In the genomic region with DNA sequence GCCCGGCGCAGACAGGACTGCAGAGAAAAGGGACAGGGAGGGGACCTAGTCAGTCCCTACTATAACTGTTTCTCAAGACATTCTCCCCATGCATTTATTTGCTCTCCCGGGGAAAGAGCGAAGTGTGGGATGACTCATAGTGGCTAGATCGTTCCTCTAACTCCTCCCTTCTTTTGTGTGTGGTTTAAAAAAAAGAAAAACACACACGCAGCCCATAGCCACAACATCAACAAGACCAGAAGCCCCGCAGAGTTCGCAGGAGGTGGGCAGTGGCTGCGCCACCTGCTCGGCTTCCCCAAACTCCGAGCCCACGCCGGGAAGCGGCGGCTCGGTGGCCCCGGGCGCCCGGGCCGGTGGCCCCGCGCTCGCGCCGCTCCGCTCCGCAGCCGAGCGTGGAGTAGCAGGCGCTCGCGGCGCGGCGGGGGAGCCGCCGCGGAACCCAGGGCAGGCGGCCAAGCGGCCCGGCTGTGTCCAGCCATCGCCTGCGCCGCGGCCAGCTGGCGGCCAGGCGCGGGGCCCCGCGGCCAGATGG, we compare ENCODE assay signal across 2 cellular contexts.
A peak's percentile ranks its signal among the peaks of the same experiment; 100 is the strongest.
TF ChIP-seq lines count a peak whose summit lies in the region.

No MANE protein-coding gene starts in this region.

TF ChIP-seq in Ishikawa, 13 proteins besides CTCF, POLR2A, EP300 and RAD21:
- TF ChIP-seq, protein P1, sequence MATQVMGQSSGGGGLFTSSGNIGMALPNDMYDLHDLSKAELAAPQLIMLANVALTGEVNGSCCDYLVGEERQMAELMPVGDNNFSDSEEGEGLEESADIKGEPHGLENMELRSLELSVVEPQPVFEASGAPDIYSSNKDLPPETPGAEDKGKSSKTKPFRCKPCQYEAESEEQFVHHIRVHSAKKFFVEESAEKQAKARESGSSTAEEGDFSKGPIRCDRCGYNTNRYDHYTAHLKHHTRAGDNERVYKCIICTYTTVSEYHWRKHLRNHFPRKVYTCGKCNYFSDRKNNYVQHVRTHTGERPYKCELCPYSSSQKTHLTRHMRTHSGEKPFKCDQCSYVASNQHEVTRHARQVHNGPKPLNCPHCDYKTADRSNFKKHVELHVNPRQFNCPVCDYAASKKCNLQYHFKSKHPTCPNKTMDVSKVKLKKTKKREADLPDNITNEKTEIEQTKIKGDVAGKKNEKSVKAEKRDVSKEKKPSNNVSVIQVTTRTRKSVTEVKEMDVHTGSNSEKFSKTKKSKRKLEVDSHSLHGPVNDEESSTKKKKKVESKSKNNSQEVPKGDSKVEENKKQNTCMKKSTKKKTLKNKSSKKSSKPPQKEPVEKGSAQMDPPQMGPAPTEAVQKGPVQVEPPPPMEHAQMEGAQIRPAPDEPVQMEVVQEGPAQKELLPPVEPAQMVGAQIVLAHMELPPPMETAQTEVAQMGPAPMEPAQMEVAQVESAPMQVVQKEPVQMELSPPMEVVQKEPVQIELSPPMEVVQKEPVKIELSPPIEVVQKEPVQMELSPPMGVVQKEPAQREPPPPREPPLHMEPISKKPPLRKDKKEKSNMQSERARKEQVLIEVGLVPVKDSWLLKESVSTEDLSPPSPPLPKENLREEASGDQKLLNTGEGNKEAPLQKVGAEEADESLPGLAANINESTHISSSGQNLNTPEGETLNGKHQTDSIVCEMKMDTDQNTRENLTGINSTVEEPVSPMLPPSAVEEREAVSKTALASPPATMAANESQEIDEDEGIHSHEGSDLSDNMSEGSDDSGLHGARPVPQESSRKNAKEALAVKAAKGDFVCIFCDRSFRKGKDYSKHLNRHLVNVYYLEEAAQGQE (IDR thresholded peaks at IDR 0.05; ENCODE audit: low read depth): no peak
- TF ChIP-seq YY1 (IDR thresholded peaks at IDR 0.05; ENCODE audit: low read depth): no peak
- peak; percentile 9; the same call in 1 of the 2 replicates for TF ChIP-seq TEAD4 (IDR thresholded peaks at IDR 0.05)
- TF ChIP-seq TCF12 (IDR thresholded peaks at IDR 0.05; ENCODE audit: low read depth): peak; percentile 64; the same call in 1 of the 2 replicates
- no peak for TF ChIP-seq ZBTB7A (IDR thresholded peaks at IDR 0.05; ENCODE audit: low read depth)

TF ChIP-seq in K562, 482 proteins besides CTCF, POLR2A, EP300 and RAD21 (continued from another document and continues in another):
- TF ChIP-seq, protein P2, sequence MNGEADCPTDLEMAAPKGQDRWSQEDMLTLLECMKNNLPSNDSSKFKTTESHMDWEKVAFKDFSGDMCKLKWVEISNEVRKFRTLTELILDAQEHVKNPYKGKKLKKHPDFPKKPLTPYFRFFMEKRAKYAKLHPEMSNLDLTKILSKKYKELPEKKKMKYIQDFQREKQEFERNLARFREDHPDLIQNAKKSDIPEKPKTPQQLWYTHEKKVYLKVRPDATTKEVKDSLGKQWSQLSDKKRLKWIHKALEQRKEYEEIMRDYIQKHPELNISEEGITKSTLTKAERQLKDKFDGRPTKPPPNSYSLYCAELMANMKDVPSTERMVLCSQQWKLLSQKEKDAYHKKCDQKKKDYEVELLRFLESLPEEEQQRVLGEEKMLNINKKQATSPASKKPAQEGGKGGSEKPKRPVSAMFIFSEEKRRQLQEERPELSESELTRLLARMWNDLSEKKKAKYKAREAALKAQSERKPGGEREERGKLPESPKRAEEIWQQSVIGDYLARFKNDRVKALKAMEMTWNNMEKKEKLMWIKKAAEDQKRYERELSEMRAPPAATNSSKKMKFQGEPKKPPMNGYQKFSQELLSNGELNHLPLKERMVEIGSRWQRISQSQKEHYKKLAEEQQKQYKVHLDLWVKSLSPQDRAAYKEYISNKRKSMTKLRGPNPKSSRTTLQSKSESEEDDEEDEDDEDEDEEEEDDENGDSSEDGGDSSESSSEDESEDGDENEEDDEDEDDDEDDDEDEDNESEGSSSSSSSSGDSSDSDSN (IDR thresholded peaks at IDR 0.05; ENCODE audit: borderline replicate concordance in 1 of 2, low read depth in 2 of 2, low read length in 2 of 2): 0 out of 4 replicates have a peak, but pooled peaks of 1 of the 2 experiments have one; percentile 17
- TF ChIP-seq POLR2B (IDR thresholded peaks at IDR 0.05; ENCODE audit: low read depth, partially characterized antibody) (no peak), BCL6 (CRISPR knock-in tag; IDR thresholded peaks at IDR 0.05) (no peak), NCOA1 (IDR thresholded peaks at IDR 0.05; ENCODE audit: low read depth) (no peak), HDAC1 (IDR thresholded peaks at IDR 0.05) (0 out of 4 replicates have a peak, but pooled peaks of 1 of the 2 experiments have one; percentile 31), JUND (IDR thresholded peaks at IDR 0.05; ENCODE audit: borderline replicate concordance, low read depth, low read length) (peak; percentile 83), JUND (tag; IDR thresholded peaks at IDR 0.05; ENCODE audit: borderline replicate concordance, low read depth, low read length) (peak; percentile 54; the same call in 1 of the 3 replicates), KLF10 (CRISPR knock-in tag; IDR thresholded peaks at IDR 0.05) (no peak), TAF9B (IDR thresholded peaks at IDR 0.05; ENCODE audit: partially characterized antibody) (no peak), BRF2 (IDR thresholded peaks at IDR 0.05; ENCODE audit: borderline replicate concordance, insufficient read depth, insufficient read length) (no peak), HNRNPLL (IDR thresholded peaks at IDR 0.05; ENCODE audit: low read depth, low read length, poor library complexity, severe bottlenecking) (peak; percentile 70), KAT7 (CRISPR knock-in tag; IDR thresholded peaks at IDR 0.05; ENCODE audit: borderline replicate concordance) (no peak), CBX3 (IDR thresholded peaks at IDR 0.05; ENCODE audit: borderline replicate concordance in 1 of 2, low read length in 2 of 2) (no peak), RBBP5 (IDR thresholded peaks at IDR 0.05; ENCODE audit: borderline replicate concordance, insufficient read depth, low read length, poor library complexity, severe bottlenecking) (peak; percentile 52), SREBF2 (CRISPR knock-in tag; IDR thresholded peaks at IDR 0.05) (no peak), ZNF695 (CRISPR knock-in tag; IDR thresholded peaks at IDR 0.05) (no peak), XRCC3 (IDR thresholded peaks at IDR 0.05) (no peak), KLF6 (CRISPR knock-in tag; IDR thresholded peaks at IDR 0.05; ENCODE audit: borderline replicate concordance) (no peak), GABPB1 (CRISPR knock-in tag; IDR thresholded peaks at IDR 0.05) (no peak), ZNF384 (IDR thresholded peaks at IDR 0.05; ENCODE audit: low read depth, low read length) (peak; percentile 12; the same call in 1 of the 2 replicates), ZNF311 (CRISPR knock-in tag; IDR thresholded peaks at IDR 0.05) (no peak), TCF3 (CRISPR knock-in tag; IDR thresholded peaks at IDR 0.05) (no peak)
- TF ChIP-seq, protein P3, sequence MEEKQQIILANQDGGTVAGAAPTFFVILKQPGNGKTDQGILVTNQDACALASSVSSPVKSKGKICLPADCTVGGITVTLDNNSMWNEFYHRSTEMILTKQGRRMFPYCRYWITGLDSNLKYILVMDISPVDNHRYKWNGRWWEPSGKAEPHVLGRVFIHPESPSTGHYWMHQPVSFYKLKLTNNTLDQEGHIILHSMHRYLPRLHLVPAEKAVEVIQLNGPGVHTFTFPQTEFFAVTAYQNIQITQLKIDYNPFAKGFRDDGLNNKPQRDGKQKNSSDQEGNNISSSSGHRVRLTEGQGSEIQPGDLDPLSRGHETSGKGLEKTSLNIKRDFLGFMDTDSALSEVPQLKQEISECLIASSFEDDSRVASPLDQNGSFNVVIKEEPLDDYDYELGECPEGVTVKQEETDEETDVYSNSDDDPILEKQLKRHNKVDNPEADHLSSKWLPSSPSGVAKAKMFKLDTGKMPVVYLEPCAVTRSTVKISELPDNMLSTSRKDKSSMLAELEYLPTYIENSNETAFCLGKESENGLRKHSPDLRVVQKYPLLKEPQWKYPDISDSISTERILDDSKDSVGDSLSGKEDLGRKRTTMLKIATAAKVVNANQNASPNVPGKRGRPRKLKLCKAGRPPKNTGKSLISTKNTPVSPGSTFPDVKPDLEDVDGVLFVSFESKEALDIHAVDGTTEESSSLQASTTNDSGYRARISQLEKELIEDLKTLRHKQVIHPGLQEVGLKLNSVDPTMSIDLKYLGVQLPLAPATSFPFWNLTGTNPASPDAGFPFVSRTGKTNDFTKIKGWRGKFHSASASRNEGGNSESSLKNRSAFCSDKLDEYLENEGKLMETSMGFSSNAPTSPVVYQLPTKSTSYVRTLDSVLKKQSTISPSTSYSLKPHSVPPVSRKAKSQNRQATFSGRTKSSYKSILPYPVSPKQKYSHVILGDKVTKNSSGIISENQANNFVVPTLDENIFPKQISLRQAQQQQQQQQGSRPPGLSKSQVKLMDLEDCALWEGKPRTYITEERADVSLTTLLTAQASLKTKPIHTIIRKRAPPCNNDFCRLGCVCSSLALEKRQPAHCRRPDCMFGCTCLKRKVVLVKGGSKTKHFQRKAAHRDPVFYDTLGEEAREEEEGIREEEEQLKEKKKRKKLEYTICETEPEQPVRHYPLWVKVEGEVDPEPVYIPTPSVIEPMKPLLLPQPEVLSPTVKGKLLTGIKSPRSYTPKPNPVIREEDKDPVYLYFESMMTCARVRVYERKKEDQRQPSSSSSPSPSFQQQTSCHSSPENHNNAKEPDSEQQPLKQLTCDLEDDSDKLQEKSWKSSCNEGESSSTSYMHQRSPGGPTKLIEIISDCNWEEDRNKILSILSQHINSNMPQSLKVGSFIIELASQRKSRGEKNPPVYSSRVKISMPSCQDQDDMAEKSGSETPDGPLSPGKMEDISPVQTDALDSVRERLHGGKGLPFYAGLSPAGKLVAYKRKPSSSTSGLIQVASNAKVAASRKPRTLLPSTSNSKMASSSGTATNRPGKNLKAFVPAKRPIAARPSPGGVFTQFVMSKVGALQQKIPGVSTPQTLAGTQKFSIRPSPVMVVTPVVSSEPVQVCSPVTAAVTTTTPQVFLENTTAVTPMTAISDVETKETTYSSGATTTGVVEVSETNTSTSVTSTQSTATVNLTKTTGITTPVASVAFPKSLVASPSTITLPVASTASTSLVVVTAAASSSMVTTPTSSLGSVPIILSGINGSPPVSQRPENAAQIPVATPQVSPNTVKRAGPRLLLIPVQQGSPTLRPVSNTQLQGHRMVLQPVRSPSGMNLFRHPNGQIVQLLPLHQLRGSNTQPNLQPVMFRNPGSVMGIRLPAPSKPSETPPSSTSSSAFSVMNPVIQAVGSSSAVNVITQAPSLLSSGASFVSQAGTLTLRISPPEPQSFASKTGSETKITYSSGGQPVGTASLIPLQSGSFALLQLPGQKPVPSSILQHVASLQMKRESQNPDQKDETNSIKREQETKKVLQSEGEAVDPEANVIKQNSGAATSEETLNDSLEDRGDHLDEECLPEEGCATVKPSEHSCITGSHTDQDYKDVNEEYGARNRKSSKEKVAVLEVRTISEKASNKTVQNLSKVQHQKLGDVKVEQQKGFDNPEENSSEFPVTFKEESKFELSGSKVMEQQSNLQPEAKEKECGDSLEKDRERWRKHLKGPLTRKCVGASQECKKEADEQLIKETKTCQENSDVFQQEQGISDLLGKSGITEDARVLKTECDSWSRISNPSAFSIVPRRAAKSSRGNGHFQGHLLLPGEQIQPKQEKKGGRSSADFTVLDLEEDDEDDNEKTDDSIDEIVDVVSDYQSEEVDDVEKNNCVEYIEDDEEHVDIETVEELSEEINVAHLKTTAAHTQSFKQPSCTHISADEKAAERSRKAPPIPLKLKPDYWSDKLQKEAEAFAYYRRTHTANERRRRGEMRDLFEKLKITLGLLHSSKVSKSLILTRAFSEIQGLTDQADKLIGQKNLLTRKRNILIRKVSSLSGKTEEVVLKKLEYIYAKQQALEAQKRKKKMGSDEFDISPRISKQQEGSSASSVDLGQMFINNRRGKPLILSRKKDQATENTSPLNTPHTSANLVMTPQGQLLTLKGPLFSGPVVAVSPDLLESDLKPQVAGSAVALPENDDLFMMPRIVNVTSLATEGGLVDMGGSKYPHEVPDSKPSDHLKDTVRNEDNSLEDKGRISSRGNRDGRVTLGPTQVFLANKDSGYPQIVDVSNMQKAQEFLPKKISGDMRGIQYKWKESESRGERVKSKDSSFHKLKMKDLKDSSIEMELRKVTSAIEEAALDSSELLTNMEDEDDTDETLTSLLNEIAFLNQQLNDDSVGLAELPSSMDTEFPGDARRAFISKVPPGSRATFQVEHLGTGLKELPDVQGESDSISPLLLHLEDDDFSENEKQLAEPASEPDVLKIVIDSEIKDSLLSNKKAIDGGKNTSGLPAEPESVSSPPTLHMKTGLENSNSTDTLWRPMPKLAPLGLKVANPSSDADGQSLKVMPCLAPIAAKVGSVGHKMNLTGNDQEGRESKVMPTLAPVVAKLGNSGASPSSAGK (IDR thresholded peaks at IDR 0.05): no peak
- TF ChIP-seq, protein P4, sequence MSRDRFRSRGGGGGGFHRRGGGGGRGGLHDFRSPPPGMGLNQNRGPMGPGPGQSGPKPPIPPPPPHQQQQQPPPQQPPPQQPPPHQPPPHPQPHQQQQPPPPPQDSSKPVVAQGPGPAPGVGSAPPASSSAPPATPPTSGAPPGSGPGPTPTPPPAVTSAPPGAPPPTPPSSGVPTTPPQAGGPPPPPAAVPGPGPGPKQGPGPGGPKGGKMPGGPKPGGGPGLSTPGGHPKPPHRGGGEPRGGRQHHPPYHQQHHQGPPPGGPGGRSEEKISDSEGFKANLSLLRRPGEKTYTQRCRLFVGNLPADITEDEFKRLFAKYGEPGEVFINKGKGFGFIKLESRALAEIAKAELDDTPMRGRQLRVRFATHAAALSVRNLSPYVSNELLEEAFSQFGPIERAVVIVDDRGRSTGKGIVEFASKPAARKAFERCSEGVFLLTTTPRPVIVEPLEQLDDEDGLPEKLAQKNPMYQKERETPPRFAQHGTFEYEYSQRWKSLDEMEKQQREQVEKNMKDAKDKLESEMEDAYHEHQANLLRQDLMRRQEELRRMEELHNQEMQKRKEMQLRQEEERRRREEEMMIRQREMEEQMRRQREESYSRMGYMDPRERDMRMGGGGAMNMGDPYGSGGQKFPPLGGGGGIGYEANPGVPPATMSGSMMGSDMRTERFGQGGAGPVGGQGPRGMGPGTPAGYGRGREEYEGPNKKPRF (IDR thresholded peaks at IDR 0.05; ENCODE audit: low read depth, low read length): no peak
- TF ChIP-seq, protein P5, sequence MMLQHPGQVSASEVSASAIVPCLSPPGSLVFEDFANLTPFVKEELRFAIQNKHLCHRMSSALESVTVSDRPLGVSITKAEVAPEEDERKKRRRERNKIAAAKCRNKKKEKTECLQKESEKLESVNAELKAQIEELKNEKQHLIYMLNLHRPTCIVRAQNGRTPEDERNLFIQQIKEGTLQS (IDR thresholded peaks at IDR 0.05): peak; percentile 72
- TF ChIP-seq, protein P5 (CRISPR knock-in tag; conservative IDR thresholded peaks at IDR 0.05): no peak
